In the genomic region with DNA sequence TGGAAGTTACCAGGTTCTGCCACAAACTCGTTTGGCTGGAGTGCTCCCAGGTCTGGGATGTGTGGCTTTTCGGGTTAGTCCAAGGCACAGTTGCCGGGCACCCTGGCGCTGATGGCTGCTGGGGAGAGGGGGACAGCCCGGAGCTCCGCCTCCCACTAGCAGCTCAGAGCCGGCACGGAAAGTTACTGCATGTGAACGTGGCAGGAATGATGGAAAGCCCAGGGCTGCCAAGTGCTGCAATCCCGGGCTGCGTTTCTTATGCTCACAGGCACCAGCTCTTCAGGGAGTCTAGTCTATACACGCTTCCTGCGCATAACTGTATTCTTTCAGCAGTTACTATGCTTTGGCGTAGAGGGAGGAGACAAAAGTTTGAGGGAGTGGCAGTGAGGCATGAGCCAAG, we compare ENCODE assay signal across 14 cellular contexts.
DNase-seq lines count a peak whose midpoint lies in the region; ATAC-seq lines count a peak whose summit lies in the region.
"Had no signal": no experiment of that assay in that cellular context is flagged by ENCODE, and none has a peak within 500 bp of the region (broad histone marks: within the 10 kb centered on the region; RNA-seq: fewer than 3 reads in every experiment).

No MANE protein-coding gene starts in this region.

- H3K36me3 ChIP-seq in mesenchymal stem cell (ENCODE audit: control insufficient read depth in 1 of 2, insufficient read depth in 2 of 2, low read depth in 1 of 2, low read length in 2 of 2) = no peaks in the 10 kb centered on the region

- H3K14ac ChIP-seq in mesenchymal stem cell (ENCODE audit: low read length in 2 of 2) = no peak overlapping the region

- ATAC-seq in esophagus mucosa = peak; percentile 88
- ATAC-seq in GM19452 (IDR thresholded peaks at IDR 0.05; ENCODE audit: unreplicated experiment) = no peak
- ATAC-seq in activated CD4-positive, alpha-beta T cell treated with anti-CD3 and anti-CD28 coated beads for 36 hours = no peak

- no peak overlapping the region for H2BK5ac ChIP-seq in mesenchymal stem cell (ENCODE audit: low read depth, low read length, poor library complexity, severe bottlenecking)

- no peak overlapping the region for H2BK12ac ChIP-seq in mesenchymal stem cell (ENCODE audit: low read length in 2 of 2)

- H3K36me3 Mint-ChIP-seq in activated CD4-positive, alpha-beta T cell treated with anti-CD3 and anti-CD28 coated beads for 36 hours (ENCODE audit: low read depth) = no peaks in the 10 kb centered on the region
- H3K36me3 Mint-ChIP-seq: CD4-positive, alpha-beta memory T cell had no signal

- no peak overlapping the region for H4K8ac ChIP-seq in mesenchymal stem cell (ENCODE audit: low read length)

- H3K4me1 ChIP-seq in mesenchymal stem cell (ENCODE audit: control insufficient read depth, insufficient read depth, low read depth, low read length) = no peaks in the 10 kb centered on the region

- H3K9me3 Mint-ChIP-seq in activated CD4-positive, alpha-beta T cell treated with anti-CD3 and anti-CD28 coated beads for 36 hours (ENCODE audit: low read depth) = no peaks in the 10 kb centered on the region

- H3K4me3 ChIP-seq in mesenchymal stem cell (ENCODE audit: insufficient read depth in 1 of 2, low read depth in 1 of 2, low read length in 2 of 2) = peak overlapping the region in 1 of 2 experiments; percentile 48
- H3K4me3 ChIP-seq: SK-N-MC had no signal

- CTCF ChIA-PET in activated CD4-positive, alpha-beta T cell treated with anti-CD3 and anti-CD28 coated beads for 36 hours (lab: Charles Lee) = interaction anchor here (0.6 to 1.8 kb wide), 3 partner anchors 13 to 296 kb away, joined by 3 to 7 read pairs (median 5); no protein-coding TSS in a partner anchor

- no peak overlapping the region for H2BK15ac ChIP-seq in mesenchymal stem cell (ENCODE audit: low read depth, poor library complexity, severe bottlenecking)

- no peak overlapping the region for H3K23ac ChIP-seq in mesenchymal stem cell (ENCODE audit: low read length in 2 of 2)

- DNase-seq in M059J (ENCODE audit: low read depth) (peak; percentile 3), mesenchymal stem cell (peak; percentile 59), substantia nigra (lab: John Stamatoyannopoulos, UW) (peak in 27 of 49 donors; percentile 3 to 68 (median 25)), COLO668 (lab: John Stamatoyannopoulos, UW; ENCODE audit: unreplicated experiment) (no peak), NCI-H526 treated with DMSO at 0.1 percent for 48 hours (lab: John Stamatoyannopoulos, UW) (no peak)
- DNase-seq in activated CD4-positive, alpha-beta T cell treated with anti-CD3 and anti-CD28 coated beads for 36 hours = no peak
- DNase-seq: activated naive CD4-positive, alpha-beta T cell treated with Interleukin-2 at 50 U/mL for 16 hours; CD4-positive, alpha-beta memory T cell; NCI-H2107; stimulated activated CD4-positive, alpha-beta T cell treated with anti-CD3 and anti-CD28 coated beads, Interleukin-4, amount 100 ng/mL, for 4 hours; stimulated activated naive CD4-positive, alpha-beta T cell treated with Interleukin-2 at 50 U/mL for 16 hours had no signal

- H3K18ac ChIP-seq in mesenchymal stem cell (ENCODE audit: low read depth in 1 of 2, low read length in 2 of 2) = no peak overlapping the region

- H3K4me1 Mint-ChIP-seq in activated CD4-positive, alpha-beta T cell treated with anti-CD3 and anti-CD28 coated beads for 36 hours = no peaks in the 10 kb centered on the region

- no peak overlapping the region for H2BK120ac ChIP-seq in mesenchymal stem cell (ENCODE audit: low read depth, low read length)

- no peaks in the 10 kb centered on the region for H3K9me3 ChIP-seq in mesenchymal stem cell (ENCODE audit: control insufficient read depth, low read length)

- intact Hi-C loops in activated CD4-positive, alpha-beta T cell treated with anti-CD3 and anti-CD28 coated beads for 36 hours (cut with DNase I, micrococcal nuclease) = no loop called here

- peaks cover 0 to 18% of the 10 kb centered on the region in 2 experiments for H3K27me3 ChIP-seq in mesenchymal stem cell (ENCODE audit: control insufficient read depth in 1 of 2, insufficient read depth in 1 of 2, low read length in 2 of 2)

- H3K27ac Mint-ChIP-seq in activated CD4-positive, alpha-beta T cell treated with anti-CD3 and anti-CD28 coated beads for 36 hours = no peak overlapping the region

- peak overlapping the region; percentile 37 for H3K9ac ChIP-seq in mesenchymal stem cell (ENCODE audit: low read length)

- no peak overlapping the region for H4K91ac ChIP-seq in mesenchymal stem cell (ENCODE audit: low read length)

- no peak overlapping the region for H2AK5ac ChIP-seq in mesenchymal stem cell (ENCODE audit: low read length, severe bottlenecking)

- WGBS in mesenchymal stem cell = 45% methylated on average over 14 of the region's 14 CpGs

- H3K27ac ChIP-seq in mesenchymal stem cell (ENCODE audit: low read length, poor library complexity, severe bottlenecking) (no peak overlapping the region), substantia nigra (ENCODE audit: low read depth, low read length, poor library complexity, severe bottlenecking) (no peak overlapping the region)
- H3K27ac ChIP-seq: SK-N-MC had no signal

- no peaks in the 10 kb centered on the region for H3K79me1 ChIP-seq in mesenchymal stem cell (replicated peaks; ENCODE audit: low read length, poor library complexity, severe bottlenecking)

- no peak overlapping the region for H3K4ac ChIP-seq in mesenchymal stem cell (ENCODE audit: low read depth in 1 of 2, low read length in 2 of 2)

- no peak overlapping the region for H2AFZ ChIP-seq in mesenchymal stem cell (ENCODE audit: low read depth, low read length)

- POLR2A ChIA-PET in activated CD4-positive, alpha-beta T cell treated with anti-CD3 and anti-CD28 coated beads for 36 hours (lab: Charles Lee) = no interaction called here

- no peaks in the 10 kb centered on the region for H3K27me3 Mint-ChIP-seq in activated CD4-positive, alpha-beta T cell treated with anti-CD3 and anti-CD28 coated beads for 36 hours
- H3K27me3 Mint-ChIP-seq: CD4-positive, alpha-beta memory T cell had no signal

- no peak overlapping the region for H3K4me3 Mint-ChIP-seq in activated CD4-positive, alpha-beta T cell treated with anti-CD3 and anti-CD28 coated beads for 36 hours
- H3K4me3 Mint-ChIP-seq: CD4-positive, alpha-beta memory T cell had no signal

- H3K4me2 ChIP-seq in mesenchymal stem cell (ENCODE audit: low read length, poor library complexity, severe bottlenecking) = no peak overlapping the region

Comparison
In these comparisons a context has a peak if more than half of its experiments do, and no peak if none do; other contexts are left out.
1. DNase-seq: peak in M059J (single experiment), mesenchymal stem cell (single experiment) and substantia nigra (27 of 49); none in activated CD4-positive, alpha-beta T cell treated with anti-CD3 and anti-CD28 coated beads for 36 hours (single experiment), COLO668 (single experiment) and NCI-H526 treated with DMSO at 0.1 percent for 48 hours (single experiment).